22 cellular contexts compared by ENCODE assay signal in genomic region chr6:1105833-1106400, GRCh38.
DNase-seq lines count a peak whose midpoint lies in the region; TF ChIP-seq lines count a peak whose summit lies in the region.
"Had no signal": no experiment of that assay in that cellular context is flagged by ENCODE, and none has a peak within 500 bp of the region (broad histone marks: within the 10 kb centered on the region; RNA-seq: fewer than 3 reads in every experiment).

No MANE protein-coding gene starts in this region.

- H3K27me3 ChIP-seq in GM23248 (replicated peaks; ENCODE audit: insufficient read depth) = peaks cover 15% of the 10 kb centered on the region
- H3K27me3 ChIP-seq: MG63 had no signal

- H3K4me2 ChIP-seq in GM23248 (ENCODE audit: unreplicated experiment) = no peak overlapping the region
- H3K4me2 ChIP-seq: SK-N-SH had no signal

- no peak overlapping the region for H3K4me3 ChIP-seq in GM23248
- H3K4me3 ChIP-seq in epithelial cell of esophagus (ENCODE audit: low read length) = no peak overlapping the region
- H3K4me3 ChIP-seq: HAP-1, MG63 had no signal

- DNase-seq in GM23248 (peak; percentile 23), epithelial cell of esophagus (ENCODE audit: low read depth) (peak; percentile 47), fibroblast of peridontal ligament (ENCODE audit: extremely low read depth) (peak; percentile 28), NCI-H2029 (lab: John Stamatoyannopoulos, UW) (no peak), middle frontal gyrus (ENCODE audit: extremely low spot score, low spot score) (no peak)
- no peak for DNase-seq in activated CD8-positive, alpha-beta memory T cell treated with anti-CD3 and anti-CD28 coated beads, Interleukin-2, amount 50 U/mL, for 4 hours
- no peak for DNase-seq in activated CD4-positive, CD25-positive, alpha-beta regulatory T cell treated with anti-CD3 and anti-CD28 coated beads, Interleukin-2, amount 50 U/mL, for 72 hours
- DNase-seq: Calu3; DND-41; GOT3; KBM-7; MG63; NCI-H1105 treated with DMSO at 0.1 percent for 48 hours; NCI-H146; NCI-H1930; NCI-H446 treated with DMSO at 0.1 percent for 48 hours; NCI-H526; NCI-H82; NK-92 treated with Interleukin-12 subunit alpha and Interleukin-12 subunit beta, amount 100 ng/mL, for 24 hours; PC-3; SK-N-SH had no signal

- H3K36me3 ChIP-seq in GM23248 (ENCODE audit: low read depth) = no peaks in the 10 kb centered on the region
- H3K36me3 ChIP-seq: HAP-1, MG63 had no signal

- no peaks in the 10 kb centered on the region for H4K20me1 ChIP-seq in GM23248 (ENCODE audit: insufficient read depth)

- WGBS in GM23248 (ENCODE audit: low coverage in 1 of 2, low lambda C conversion rate in 2 of 2, missing lambda C conversion rate in 2 of 2), 2 experiments = 41 to 47% methylated on average over 7 of the region's 7 CpGs

- no peaks in the 10 kb centered on the region for H3F3A ChIP-seq in GM23248 (ENCODE audit: insufficient read depth)

- H2AFZ ChIP-seq in GM23248 = no peak overlapping the region

- H3K79me2 ChIP-seq in GM23248 (ENCODE audit: insufficient read depth) = no peaks in the 10 kb centered on the region

- no peak overlapping the region for H3K27ac ChIP-seq in GM23248

- H3K4me1 ChIP-seq in GM23248 (ENCODE audit: insufficient read depth) = no peaks in the 10 kb centered on the region; the same call in 1 of the 2 replicates
- H3K4me1 ChIP-seq: HAP-1 had no signal

- no peak overlapping the region for H3K9ac ChIP-seq in GM23248
- H3K9ac ChIP-seq: SK-N-SH had no signal

- in situ Hi-C loops in GM23248 (cut with MboI) = no loop called here

- H3K9me2 ChIP-seq in GM23248 (ENCODE audit: insufficient read depth) = no peaks in the 10 kb centered on the region
- H3K9me2 ChIP-seq: SK-N-SH had no signal

- H3K9me3 ChIP-seq in GM23248 (ENCODE audit: low read depth) = no peaks in the 10 kb centered on the region
- H3K9me3 ChIP-seq: HAP-1, MG63, SK-N-SH had no signal

- no peak for TF ChIP-seq CTCF in epithelial cell of esophagus (IDR thresholded peaks at IDR 0.05; ENCODE audit: insufficient read depth, low read depth, low read length, missing control alignments)

Comparison
In these comparisons a context has a peak if more than half of its experiments do, and no peak if none do; other contexts are left out.
1. DNase-seq: peak in GM23248 (single experiment), epithelial cell of esophagus (single experiment) and fibroblast of peridontal ligament (single experiment); none in activated CD8-positive, alpha-beta memory T cell treated with anti-CD3 and anti-CD28 coated beads, Interleukin-2, amount 50 U/mL, for 4 hours (single experiment), NCI-H2029 (single experiment), activated CD4-positive, CD25-positive, alpha-beta regulatory T cell treated with anti-CD3 and anti-CD28 coated beads, Interleukin-2, amount 50 U/mL, for 72 hours (single experiment) and middle frontal gyrus (single experiment).